In the genomic region with DNA sequence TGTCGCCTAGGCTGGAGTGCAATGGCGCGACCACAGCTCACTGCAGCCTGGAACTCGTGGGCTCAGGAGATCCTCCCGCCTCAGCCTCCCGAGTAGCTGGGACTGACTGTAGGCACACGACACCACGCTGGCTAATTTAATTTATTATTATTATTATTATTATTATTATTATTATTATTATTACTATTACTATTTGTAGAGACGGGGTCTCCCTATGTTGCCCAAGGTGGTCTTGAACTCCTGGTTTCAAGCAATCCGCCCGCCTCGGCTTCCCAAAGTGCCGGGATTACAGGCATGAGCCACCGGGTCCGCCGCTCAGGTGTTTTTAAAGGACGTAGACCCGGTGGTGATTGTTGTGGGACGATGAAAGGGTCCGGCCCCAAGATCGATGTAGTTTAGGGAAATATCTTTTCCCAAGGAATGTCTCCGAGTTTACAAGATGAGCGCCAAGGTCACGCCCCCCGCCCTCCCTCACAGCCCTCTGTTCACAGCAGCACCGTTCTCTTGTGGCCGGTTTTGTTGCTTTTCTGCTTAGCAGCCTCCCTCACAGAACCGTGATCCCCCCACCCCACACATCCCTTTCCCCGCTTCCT, we compare ENCODE assay signal across 7 cellular contexts. TPM values are rescaled to one million over a fixed set of nuclear protein-coding genes. Genes with fewer than 3 reads are reported as not detected.
DNase-seq lines count a peak whose midpoint lies in the region; ATAC-seq and TF ChIP-seq lines count a peak whose summit lies in the region.

No MANE protein-coding gene starts in this region.

- TF ChIP-seq POLR2A in testis (IDR thresholded peaks at IDR 0.05) (no peak), GM18505 (IDR thresholded peaks at IDR 0.05; ENCODE audit: borderline replicate concordance, extremely low read depth, insufficient read depth, insufficient read length) (no peak)

- intact Hi-C loops in testis (cut with DNase I; ENCODE audit: low total_unique reads): no loop called here

- H3K9ac ChIP-seq in HUES48 (ENCODE audit: low read depth, low read length): peak overlapping the region; percentile 77; the same call in 1 of the 2 replicates

- 39 to 55% methylated on average over 29 of the region's 29 CpGs for WGBS in testis, 2 donors

- H3K4me1 ChIP-seq in HUES48 (ENCODE audit: control insufficient read depth, insufficient read depth, low read length) (peaks cover 12% of the 10 kb centered on the region), testis (no peaks in the 10 kb centered on the region)

- H3K4me3 ChIP-seq in HUES48 (ENCODE audit: low read depth, low read length): peak overlapping the region; percentile 81
- H3K4me3 ChIP-seq in astrocyte of the cerebellum (ENCODE audit: low read depth, low read length): peak overlapping the region; percentile 53
- H3K4me3 ChIP-seq in testis: peak overlapping the region; percentile 76 to 81

- no peak overlapping the region for H3K27ac ChIP-seq in HUES48 (ENCODE audit: low read depth, low read length)
- peak overlapping the region; percentile 84 to 94 for H3K27ac ChIP-seq in testis

- in situ Hi-C loops in astrocyte of the cerebellum (cut with HindIII; ENCODE audit: low sequenced_read_pairs): no loop called here

- DNase-seq in astrocyte of the cerebellum (ENCODE audit: low read depth): no peak
- DNase-seq in left kidney (ENCODE audit: low read depth, low spot score): peak; percentile 21
- DNase-seq in testis: peak; percentile 21
- DNase-seq in NCI-H2029 (lab: John Stamatoyannopoulos, UW): no peak

- ATAC-seq in GM18505 (IDR thresholded peaks at IDR 0.05; ENCODE audit: unreplicated experiment) (no peak), HG03442 (IDR thresholded peaks at IDR 0.05; ENCODE audit: unreplicated experiment) (no peak)

- H3K9me3 ChIP-seq in HUES48 (ENCODE audit: control insufficient read depth, insufficient read depth, low read length): no peaks in the 10 kb centered on the region
- H3K9me3 ChIP-seq in testis: no peaks in the 10 kb centered on the region

- H3K36me3 ChIP-seq in HUES48 (ENCODE audit: control insufficient read depth, insufficient read depth, low read length): no peaks in the 10 kb centered on the region
- no peaks in the 10 kb centered on the region for H3K36me3 ChIP-seq in testis (ENCODE audit: low read depth, missing control alignments)

- TF ChIP-seq CTCF in astrocyte of the cerebellum (IDR thresholded peaks at IDR 0.05; ENCODE audit: low read depth, low read length, missing control alignments) (no peak), testis (IDR thresholded peaks at IDR 0.05) (no peak)

- H3K27me3 ChIP-seq in HUES48 (ENCODE audit: control insufficient read depth, insufficient read depth, low read length) (peaks cover 3% of the 10 kb centered on the region; the same call in 1 of the 2 replicates), testis (no peaks in the 10 kb centered on the region)

RNA-seq across cellular contexts. Expression of a gene that starts 0.7 kb away (rescaled TPM):
- total RNA-seq in testis: 10 to 100 TPM in 1 of 2 donors, 1 to 10 TPM in 1; 6.5 to 10.5 TPM
- polyA plus RNA-seq in testis (ENCODE audit: insufficient read depth, low read depth, low replicate concordance): 10.7 TPM

RNA-seq across cellular contexts. Expression of a gene that starts 31.6 kb away (rescaled TPM):
- 10 to 100 TPM; 22.1 to 48.9 TPM for total RNA-seq in testis
- 69.7 TPM for polyA plus RNA-seq in testis (ENCODE audit: insufficient read depth, low read depth, low replicate concordance)

Comparison
In these comparisons a context has a peak if more than half of its experiments do, and no peak if none do; other contexts are left out.
1. DNase-seq: peak in left kidney (single experiment) and testis (single experiment); none in astrocyte of the cerebellum (single experiment) and NCI-H2029 (single experiment).
2. Peak in every context shown above with its lines, with median percentiles within 50 percentile points of each other: H3K4me3 ChIP-seq.